8 cellular contexts compared by ENCODE assay signal in the genomic region with DNA sequence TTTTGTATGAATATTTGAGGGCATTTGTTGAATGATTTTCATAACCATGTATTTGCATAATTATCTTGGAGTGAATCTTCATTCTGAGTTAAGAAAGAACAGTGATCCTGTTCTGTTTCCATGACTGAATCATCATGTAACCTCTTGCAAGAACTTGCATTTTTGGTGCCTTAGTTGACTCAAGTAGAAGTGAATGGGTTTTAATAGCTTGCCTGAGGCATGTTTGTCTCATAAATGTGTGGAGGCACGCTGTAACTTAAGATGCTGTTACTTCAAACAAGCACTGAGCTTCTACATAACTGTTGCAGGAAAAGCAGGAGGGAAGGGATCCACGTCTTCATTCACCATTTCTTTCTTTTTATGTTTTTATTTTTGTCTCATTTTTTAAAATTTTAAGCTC.
DNase-seq lines count a peak whose midpoint lies in the region; TF ChIP-seq lines count a peak whose summit lies in the region.
"Not testable (repeated sequence)": the region's sequence is repeated elsewhere in the genome, so short reads cannot be mapped to it uniquely, and the experiment has no call there.

No MANE protein-coding gene starts in this region.

- not testable (repeated sequence) for H3K79me2 ChIP-seq in mammary epithelial cell (ENCODE audit: insufficient read depth, low read length); hepatocyte

- not testable (repeated sequence) for TF ChIP-seq CTCF in mammary epithelial cell (conservative IDR thresholded peaks at IDR 0.05 in 1 of 2, IDR thresholded peaks at IDR 0.05 in 1 of 2; ENCODE audit: extremely low read depth in 1 of 2, insufficient read depth in 1 of 2, low read depth in 1 of 2, low read length in 2 of 2); hepatocyte (IDR thresholded peaks at IDR 0.05; ENCODE audit: poor library complexity)

- not testable (repeated sequence) for H3K14ac ChIP-seq in neuronal stem cell (ENCODE audit: low read length)

- H3K4me2 ChIP-seq in mammary epithelial cell (ENCODE audit: insufficient read depth, low read depth, low read length) (peak overlapping the region; percentile 68), hepatocyte (peak overlapping the region; percentile 34)
- H3K4me2 ChIP-seq in neuronal stem cell (ENCODE audit: insufficient read depth, low read length, poor library complexity, severe bottlenecking) = not testable (repeated sequence)

- not testable (repeated sequence) for H3K18ac ChIP-seq in neuronal stem cell (ENCODE audit: low read length)

- BruUV-seq in mammary epithelial cell (replicated peaks; lab: Mats Ljungman, UMichigan) = not testable (repeated sequence)

- H2BK5ac ChIP-seq in neuronal stem cell (ENCODE audit: low read length) = not testable (repeated sequence)

- H2AFZ ChIP-seq in mammary epithelial cell (ENCODE audit: low read depth, low read length) = peak overlapping the region; percentile 62
- H2AFZ ChIP-seq in hepatocyte; neuronal stem cell (ENCODE audit: low read length): not testable (repeated sequence)

- not testable (repeated sequence) for H3K4ac ChIP-seq in neuronal stem cell (ENCODE audit: low read length)

- dilution Hi-C loops in mammary epithelial cell (cut with HindIII; ENCODE audit: low sequenced_read_pairs) = not testable (repeated sequence)

- not testable (repeated sequence) for H3K36me3 ChIP-seq in mammary epithelial cell (ENCODE audit: insufficient read depth, low read length); hepatocyte (replicated peaks; ENCODE audit: insufficient read depth, low read depth); neuronal stem cell (replicated peaks in 1 of 2; ENCODE audit: control insufficient read depth in 2 of 2, insufficient read depth in 2 of 2, low read length in 2 of 2)

- intact Hi-C loops in mammary epithelial cell (cut with micrococcal nuclease) = not testable (repeated sequence)

- DNase-seq in H4 (ENCODE audit: low spot score) (peak; percentile 70), HT1080 (ENCODE audit: low read depth) (peak; percentile 54), RKO (ENCODE audit: low spot score) (peak; percentile 1), T1000 (lab: John Stamatoyannopoulos, UW) (peak; percentile 52), mammary epithelial cell (peak; percentile 59), epithelial cell of prostate (ENCODE audit: low read depth, low spot score) (peak; percentile 90), hepatocyte (ENCODE audit: low spot score) (peak; percentile 40)
- not testable (repeated sequence) for DNase-seq in neuronal stem cell (ENCODE audit: low spot score)

- H3K27ac ChIP-seq in mammary epithelial cell (ENCODE audit: insufficient read depth, low read depth, low read length) = peak overlapping the region; percentile 78
- H3K27ac ChIP-seq in epithelial cell of prostate = peak overlapping the region; percentile 75
- not testable (repeated sequence) for H3K27ac ChIP-seq in hepatocyte; neuronal stem cell (replicated peaks; ENCODE audit: low read length)

- not testable (repeated sequence) for H3K4me1 ChIP-seq in mammary epithelial cell (ENCODE audit: insufficient read depth, low read length); hepatocyte (ENCODE audit: insufficient read depth); neuronal stem cell (ENCODE audit: control insufficient read depth in 2 of 2, insufficient read depth in 1 of 2, low read depth in 1 of 2, low read length in 2 of 2)

- 0% methylated on average over 1 of the region's 2 CpGs for WGBS in mammary epithelial cell (ENCODE audit: low coverage, missing lambda C conversion rate)
- 52% methylated on average over 2 of the region's 2 CpGs for WGBS in hepatocyte (ENCODE audit: low lambda C conversion rate, missing lambda C conversion rate)
- no CpG with 5 or more reads among the region's 2 CpGs for WGBS in neuronal stem cell (ENCODE audit: extremely low coverage in 2 of 2, insufficient read length in 2 of 2, insufficient replicate concordance in 1 of 2), 2 donors

- not testable (repeated sequence) for H3K9me2 ChIP-seq in hepatocyte (replicated peaks; ENCODE audit: insufficient read depth)

- not testable (repeated sequence) for H4K91ac ChIP-seq in neuronal stem cell (ENCODE audit: low read depth, low read length, poor library complexity)

- CTCF ChIA-PET in mammary epithelial cell (lab: Charles Lee; ENCODE audit: low non-redundant PET) = not testable (repeated sequence)

- not testable (repeated sequence) for H3K27me3 ChIP-seq in mammary epithelial cell (ENCODE audit: insufficient read depth, low read length); hepatocyte; neuronal stem cell (ENCODE audit: control insufficient read depth in 3 of 3, insufficient read depth in 3 of 3, low read depth in 1 of 3, low read length in 3 of 3)

- not testable (repeated sequence) for H3K23ac ChIP-seq in neuronal stem cell (ENCODE audit: low read depth, low read length, poor library complexity)

- H3K4me3 ChIP-seq in mammary epithelial cell (replicated peaks in 1 of 3; ENCODE audit: insufficient read depth in 1 of 3, low read depth in 2 of 3, low read length in 3 of 3) = peak overlapping the region; percentile 6 to 30 (median 29)
- not testable (repeated sequence) for H3K4me3 ChIP-seq in hepatocyte; neuronal stem cell (ENCODE audit: low read length in 2 of 2)

- in situ Hi-C loops in mammary epithelial cell (cut with MboI; ENCODE audit: low sequenced_read_pairs in 2 of 2) = not testable (repeated sequence)

- H4K20me1 ChIP-seq in mammary epithelial cell (ENCODE audit: insufficient read depth, low read length); hepatocyte (ENCODE audit: insufficient read depth, poor library complexity, severe bottlenecking): not testable (repeated sequence)

- H2BK15ac ChIP-seq in neuronal stem cell (ENCODE audit: low read length) = not testable (repeated sequence)

- H2BK120ac ChIP-seq in neuronal stem cell (ENCODE audit: low read depth, low read length) = not testable (repeated sequence)

- not testable (repeated sequence) for H3K9me3 ChIP-seq in mammary epithelial cell (replicated peaks; ENCODE audit: insufficient read depth, low read length); hepatocyte (ENCODE audit: low read depth); neuronal stem cell (replicated peaks in 1 of 2; ENCODE audit: control insufficient read depth in 2 of 2, insufficient read depth in 1 of 2, low read depth in 1 of 2, low read length in 2 of 2)

- H3K79me1 ChIP-seq in neuronal stem cell (ENCODE audit: low read depth, low read length) = not testable (repeated sequence)

- not testable (repeated sequence) for H4K8ac ChIP-seq in neuronal stem cell (ENCODE audit: low read depth, low read length)

- not testable (repeated sequence) for H2AK5ac ChIP-seq in neuronal stem cell (ENCODE audit: low read depth, low read length)

- not testable (repeated sequence) for H2BK12ac ChIP-seq in neuronal stem cell (ENCODE audit: low read length)

- peak overlapping the region; percentile 61 for H3K9ac ChIP-seq in mammary epithelial cell (ENCODE audit: insufficient read depth, low read length)
- H3K9ac ChIP-seq in neuronal stem cell (ENCODE audit: low read depth, low read length, poor library complexity) = peak overlapping the region; percentile 12
